In genomic region chr14:60178164-60178563, GRCh38 we compare ENCODE assay signal across 25 cellular contexts.
"Had no signal": no experiment of that assay in that cellular context is flagged by ENCODE, and none has a peak within 500 bp of the region (broad histone marks: within the 10 kb centered on the region; RNA-seq: fewer than 3 reads in every experiment).

No MANE protein-coding gene starts in this region.

- H3K36me3 ChIP-seq: brain microvascular endothelial cell, esophagus squamous epithelium had no signal

- H3K4me3 ChIP-seq: coronary artery, dorsolateral prefrontal cortex, esophagus squamous epithelium had no signal

- DNase-seq: activated CD4-positive, alpha-beta memory T cell treated with anti-CD3 and anti-CD28 coated beads, Interleukin-2, amount 10 ng/mL, durations not matched to agents 7 days and 5 days; activated CD4-positive, alpha-beta T cell treated with anti-CD3 and anti-CD28 coated beads for 36 hours; activated CD4-positive, alpha-beta T cell treated with anti-CD3 and anti-CD28 coated beads, Interleukin-2, amount 10 ng/mL, durations not matched to agents 7 days and 5 days; activated CD4-positive, alpha-beta T cell treated with anti-CD3 and anti-CD28 coated beads, Interleukin-2, amount 50 U/mL, for 4 hours; activated CD4-positive, CD25-positive, alpha-beta regulatory T cell; activated CD4-positive, CD25-positive, alpha-beta regulatory T cell treated with anti-CD3 and anti-CD28 coated beads, Interleukin-2, amount 50 U/mL, for 72 hours; activated CD8-positive, alpha-beta memory T cell treated with anti-CD3 and anti-CD28 coated beads, Interleukin-2, amount 50 U/mL, for 48 hours; activated gamma-delta T cell; activated naive CD4-positive, alpha-beta T cell; activated naive CD4-positive, alpha-beta T cell treated with anti-CD3 and anti-CD28 coated beads, Interleukin-2, amount 10 ng/mL, durations not matched to agents 7 days and 5 days; activated naive CD8-positive, alpha-beta T cell treated with anti-CD3 and anti-CD28 coated beads, Interleukin-2, amount 10 ng/mL, durations not matched to agents 7 days and 5 days; activated T-cell treated with anti-CD3 and anti-CD28 coated beads for 4 hours; activated T-cell treated with anti-CD3 and anti-CD28 coated beads, Interleukin-2, amount 50 U/mL, for 24 hours; activated T-cell treated with anti-CD3 and anti-CD28 coated beads, Interleukin-2, amount 50 U/mL, for 72 hours; anterior cingulate cortex; brain microvascular endothelial cell; dorsolateral prefrontal cortex; effector memory CD8-positive, alpha-beta T cell; esophagus squamous epithelium; foreskin melanocyte; head of caudate nucleus; T-helper 2 cell had no signal

- H3K27me3 ChIP-seq: brain microvascular endothelial cell, dorsolateral prefrontal cortex, esophagus squamous epithelium had no signal

- H3K9me3 ChIP-seq: esophagus squamous epithelium had no signal

- H3K27ac ChIP-seq: brain microvascular endothelial cell, coronary artery, dorsolateral prefrontal cortex, esophagus squamous epithelium had no signal

- FAIRE-seq: astrocyte, bronchial epithelial cell had no signal
